In the genomic region with DNA sequence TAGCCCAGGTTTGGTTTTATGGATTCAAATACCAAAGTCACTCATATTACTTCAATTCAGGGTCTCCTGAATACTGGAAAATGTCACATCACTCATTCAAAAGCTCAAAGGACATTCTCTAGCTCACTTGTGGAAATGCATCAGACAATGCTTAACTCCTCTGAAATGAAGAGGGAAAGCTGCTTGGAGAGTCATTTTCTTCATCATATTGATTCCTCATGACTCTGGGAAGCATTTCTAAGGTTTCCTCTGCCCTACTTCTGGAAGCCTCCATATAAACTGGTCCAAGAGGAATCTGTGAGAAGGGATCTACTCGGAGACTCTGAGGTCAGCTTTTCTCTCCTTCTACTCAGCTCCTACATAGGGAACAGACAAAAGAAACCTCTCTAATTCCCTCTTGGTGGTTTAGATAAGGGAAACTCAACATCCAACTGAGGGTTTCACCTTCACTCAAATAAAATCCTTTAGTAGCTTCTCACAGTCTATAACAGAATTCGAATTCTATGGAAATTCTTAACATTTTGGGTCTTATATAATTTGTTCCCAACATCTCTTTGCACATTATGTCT, we compare ENCODE assay signal across 31 cellular contexts.
"Had no signal": no experiment of that assay in that cellular context is flagged by ENCODE, and none has a peak within 500 bp of the region (broad histone marks: within the 10 kb centered on the region; RNA-seq: fewer than 3 reads in every experiment).

No MANE protein-coding gene starts in this region.

- DNase-seq: hippocampal formation; kidney glomerular epithelial cell; left cardiac atrium; left ventricle myocardium superior; lower lobe of right lung; mammary epithelial cell; mesenchymal stem cell; naive thymus-derived CD8-positive, alpha-beta T cell; nucleus accumbens; pancreas; posterior cingulate gyrus; retina; right cardiac atrium; stimulated activated CD4-positive, alpha-beta T cell treated with anti-CD3 and anti-CD28 coated beads, Interleukin-12 subunit alpha, Interleukin-12 subunit beta, amount 100 ng/mL, for 4 hours; stimulated activated CD4-positive, alpha-beta T cell treated with anti-CD3 and anti-CD28 coated beads, Interleukin-15, amount 100 ng/mL, for 24 hours; stimulated activated CD4-positive, alpha-beta T cell treated with anti-CD3 and anti-CD28 coated beads, Interleukin-2, amount 100 ng/mL, for 24 hours; stimulated activated CD4-positive, alpha-beta T cell treated with anti-CD3 and anti-CD28 coated beads, Interleukin-4, amount 100 ng/mL, for 1 hour; stimulated activated naive CD4-positive, alpha-beta T cell treated with Interleukin-2 at 50 U/mL for 16 hours; stimulated activated naive CD8-positive, alpha-beta T cell treated with anti-CD3 and anti-CD28 coated beads, Interleukin-15, amount 100 ng/mL, for 72 hours; substantia nigra; uterus had no signal

- H3K4me3 ChIP-seq: lower lobe of right lung, pancreas, prostate gland, skin epidermis, tibial nerve, uterus had no signal

- H3K9me3 Mint-ChIP-seq: type B pancreatic cell had no signal

- FAIRE-seq: keratinocyte, pancreas had no signal

- H3K27me3 ChIP-seq: pancreas, tibial nerve, uterus had no signal

- H3K27me3 Mint-ChIP-seq: naive thymus-derived CD8-positive, alpha-beta T cell; stimulated activated memory B cell treated with anti-CD40 and anti-IgM and Interleukin-4, amounts not matched to agents 10 μg/mL and 1 μg/mL and 100 μg/mL, for 72 hours; stimulated activated naive CD8-positive, alpha-beta T cell treated with anti-CD3 and anti-CD28 coated beads, Interleukin-15, amount 100 ng/mL, for 72 hours; type B pancreatic cell had no signal

- ATAC-seq: left cardiac atrium; left lobe of liver; left ventricle myocardium superior; lower lobe of right lung; naive thymus-derived CD8-positive, alpha-beta T cell; pancreas; right cardiac atrium; sciatic nerve; stimulated activated memory B cell treated with anti-CD40 and anti-IgM and Interleukin-4, amounts not matched to agents 10 μg/mL and 1 μg/mL and 100 μg/mL, for 72 hours; stimulated activated naive CD8-positive, alpha-beta T cell treated with anti-CD3 and anti-CD28 coated beads, Interleukin-15, amount 100 ng/mL, for 72 hours had no signal

- H3K9me3 ChIP-seq: lower lobe of right lung, pancreas, prostate gland, uterus had no signal

- H3K4me3 Mint-ChIP-seq: naive thymus-derived CD8-positive, alpha-beta T cell; nephron; neural crest cell; stimulated activated memory B cell treated with anti-CD40 and anti-IgM and Interleukin-4, amounts not matched to agents 10 μg/mL and 1 μg/mL and 100 μg/mL, for 72 hours; stimulated activated naive CD8-positive, alpha-beta T cell treated with anti-CD3 and anti-CD28 coated beads, Interleukin-15, amount 100 ng/mL, for 72 hours; type B pancreatic cell had no signal

- H3K4me1 Mint-ChIP-seq: nephron; neural crest cell; stimulated activated memory B cell treated with anti-CD40 and anti-IgM and Interleukin-4, amounts not matched to agents 10 μg/mL and 1 μg/mL and 100 μg/mL, for 72 hours; stimulated activated naive CD8-positive, alpha-beta T cell treated with anti-CD3 and anti-CD28 coated beads, Interleukin-15, amount 100 ng/mL, for 72 hours had no signal

- H3K27ac ChIP-seq: lower lobe of right lung, pancreas, prostate gland, skin epidermis, tibial nerve, uterus had no signal

- H3K4me1 ChIP-seq: lower lobe of right lung, pancreas, prostate gland, uterus had no signal

- H3K36me3 ChIP-seq: uterus had no signal

- H3K27ac Mint-ChIP-seq: nephron; stimulated activated memory B cell treated with anti-CD40 and anti-IgM and Interleukin-4, amounts not matched to agents 10 μg/mL and 1 μg/mL and 100 μg/mL, for 72 hours; stimulated activated naive CD8-positive, alpha-beta T cell treated with anti-CD3 and anti-CD28 coated beads, Interleukin-15, amount 100 ng/mL, for 72 hours; type B pancreatic cell had no signal
